Comparison of ENCODE assay signal across 27 cellular contexts in the genomic region with DNA sequence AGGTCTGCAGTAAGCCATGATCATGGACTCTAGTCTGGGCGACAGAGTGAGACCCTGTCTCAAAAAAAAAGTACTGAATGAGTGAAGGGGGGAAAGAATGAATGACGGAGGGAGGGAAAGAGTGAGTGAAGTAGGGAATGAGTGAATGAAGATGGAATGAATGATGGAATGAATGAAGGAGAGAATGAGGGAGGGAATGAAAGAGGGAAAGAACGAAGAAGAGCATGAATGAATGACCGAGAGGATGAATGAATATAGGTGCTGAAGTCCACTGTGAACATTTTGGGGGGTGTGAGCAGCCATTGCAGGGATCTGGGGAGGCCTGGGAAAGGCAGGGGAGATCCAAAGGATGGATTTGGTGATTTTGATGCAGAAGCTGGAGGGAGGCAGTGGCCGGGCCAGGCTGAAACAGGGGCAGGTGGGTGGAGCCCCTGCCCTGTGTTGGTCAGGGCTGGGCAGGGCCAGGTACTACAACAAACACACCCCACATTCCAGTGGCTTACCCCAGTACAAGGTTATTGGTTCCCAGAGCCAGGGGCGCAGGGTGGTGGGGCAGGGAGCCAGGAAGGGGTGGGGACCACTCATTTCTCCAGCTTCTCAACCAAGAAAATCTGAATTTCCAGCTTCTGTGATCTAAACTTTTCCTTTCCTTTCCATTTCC. TPM values are rescaled to one million over a fixed set of nuclear protein-coding genes. Genes with fewer than 3 reads are reported as not detected.
"Had no signal": no experiment of that assay in that cellular context is flagged by ENCODE, and none has a peak within 500 bp of the region (broad histone marks: within the 10 kb centered on the region; RNA-seq: fewer than 3 reads in every experiment).

No MANE protein-coding gene starts in this region.

- H3K36me3 ChIP-seq: prostate gland had no signal

- H3K4me3 Mint-ChIP-seq: activated CD4-positive, alpha-beta T cell treated with anti-CD3 and anti-CD28 coated beads, Interleukin-2, amount 10 ng/mL, durations not matched to agents 24 days and 14 days; activated naive CD4-positive, alpha-beta T cell treated with anti-CD3 and anti-CD28 coated beads, Interleukin-2, amount 50 U/mL, for 24 hours; brain; effector memory CD8-positive, alpha-beta T cell; mesothelial cell of epicardium; natural killer cell; stimulated activated naive CD8-positive, alpha-beta T cell treated with anti-CD3 and anti-CD28 coated beads, Interleukin-15, Interleukin-2, amounts not matched to agents 100 ng/mL and 50 ng/mL, for 24 hours; T-helper 2 cell treated with Interferon-gamma antibody and Interleukin-4, amounts not matched to agents 5 μg/mL and 100 μg/mL, for 36 hours had no signal

- H3K9me3 Mint-ChIP-seq: activated CD4-positive, alpha-beta T cell treated with anti-CD3 and anti-CD28 coated beads, Interleukin-2, amount 10 ng/mL, durations not matched to agents 24 days and 14 days; activated naive CD4-positive, alpha-beta T cell treated with anti-CD3 and anti-CD28 coated beads, Interleukin-2, amount 50 U/mL, for 24 hours; effector memory CD8-positive, alpha-beta T cell; mesothelial cell of epicardium; natural killer cell; stimulated activated naive CD8-positive, alpha-beta T cell treated with anti-CD3 and anti-CD28 coated beads, Interleukin-15, Interleukin-2, amounts not matched to agents 100 ng/mL and 50 ng/mL, for 24 hours; T-helper 2 cell treated with Interferon-gamma antibody and Interleukin-4, amounts not matched to agents 5 μg/mL and 100 μg/mL, for 36 hours had no signal

- H3K27ac ChIP-seq: esophagus muscularis mucosa, gastrocnemius medialis, left ventricle myocardium inferior, prostate gland, tibial artery, VCaP had no signal

- ATAC-seq: activated CD4-positive, CD25-positive, alpha-beta regulatory T cell treated with anti-CD3 and anti-CD28 coated beads, Interleukin-2, amount 50 U/mL, for 24 hours; effector memory CD8-positive, alpha-beta T cell; gastrocnemius medialis; natural killer cell had no signal

- H3K4me3 ChIP-seq: dorsolateral prefrontal cortex, esophagus muscularis mucosa, gastrocnemius medialis, left ventricle myocardium inferior, prostate gland, tibial artery had no signal

- H3K9me3 ChIP-seq: esophagus muscularis mucosa, gastrocnemius medialis, left ventricle myocardium inferior, prostate gland, tibial artery had no signal

- H3K27ac Mint-ChIP-seq: activated CD4-positive, alpha-beta T cell treated with anti-CD3 and anti-CD28 coated beads, Interleukin-2, amount 10 ng/mL, durations not matched to agents 24 days and 14 days; activated naive CD4-positive, alpha-beta T cell treated with anti-CD3 and anti-CD28 coated beads, Interleukin-2, amount 50 U/mL, for 24 hours; brain; mesothelial cell of epicardium; stimulated activated naive CD8-positive, alpha-beta T cell treated with anti-CD3 and anti-CD28 coated beads, Interleukin-15, Interleukin-2, amounts not matched to agents 100 ng/mL and 50 ng/mL, for 24 hours; T-helper 2 cell treated with Interferon-gamma antibody and Interleukin-4, amounts not matched to agents 5 μg/mL and 100 μg/mL, for 36 hours had no signal

- H3K4me1 ChIP-seq: prostate gland had no signal

- DNase-seq: activated CD4-positive, alpha-beta T cell treated with anti-CD3 and anti-CD28 coated beads, Interleukin-2, amount 10 ng/mL, durations not matched to agents 24 days and 14 days; activated gamma-delta T cell treated with Interleukin-2 at 50 U/mL for 16 hours; activated T-cell treated with anti-CD3 and anti-CD28 coated beads, Interleukin-2, amount 50 U/mL, for 1 hour; aorta; caudate nucleus; dorsolateral prefrontal cortex; effector memory CD8-positive, alpha-beta T cell; gastrocnemius medialis; hypothalamus; left ventricle myocardium inferior; natural killer cell; stimulated activated CD4-positive, alpha-beta T cell treated with anti-CD3 and anti-CD28 coated beads, Interleukin-12 subunit alpha, Interleukin-12 subunit beta, amount 100 ng/mL, for 4 hours; stimulated activated CD4-positive, alpha-beta T cell treated with anti-CD3 and anti-CD28 coated beads, Interleukin-4, amount 100 ng/mL, for 4 hours; substantia nigra; tibial artery had no signal

- H3K27me3 Mint-ChIP-seq: activated CD4-positive, alpha-beta T cell treated with anti-CD3 and anti-CD28 coated beads, Interleukin-2, amount 10 ng/mL, durations not matched to agents 24 days and 14 days; activated naive CD4-positive, alpha-beta T cell treated with anti-CD3 and anti-CD28 coated beads, Interleukin-2, amount 50 U/mL, for 24 hours; brain; effector memory CD8-positive, alpha-beta T cell; stimulated activated naive CD8-positive, alpha-beta T cell treated with anti-CD3 and anti-CD28 coated beads, Interleukin-15, Interleukin-2, amounts not matched to agents 100 ng/mL and 50 ng/mL, for 24 hours had no signal

- H3K27me3 ChIP-seq: dorsolateral prefrontal cortex, esophagus muscularis mucosa, gastrocnemius medialis, tibial artery had no signal

- H3K36me3 Mint-ChIP-seq: activated naive CD4-positive, alpha-beta T cell treated with anti-CD3 and anti-CD28 coated beads, Interleukin-2, amount 50 U/mL, for 24 hours; mesothelial cell of epicardium; natural killer cell had no signal

RNA-seq across cellular contexts. Expression of a gene that starts 23.9 kb away (rescaled TPM):
- total RNA-seq: activated CD4-positive, alpha-beta T cell treated with anti-CD3 and anti-CD28 coated beads, Interleukin-2, amount 10 ng/mL, durations not matched to agents 24 days and 14 days; aorta; esophagus muscularis mucosa; gastrocnemius medialis; lung microvascular endothelial cell; mesothelial cell of epicardium; natural killer cell; osteocyte; prostate gland; ureter had no signal
- polyA plus RNA-seq: aorta had no signal

RNA-seq across cellular contexts. Expression of a gene that starts 36.2 kb away (rescaled TPM):
- total RNA-seq: activated CD4-positive, alpha-beta T cell treated with anti-CD3 and anti-CD28 coated beads, Interleukin-2, amount 10 ng/mL, durations not matched to agents 24 days and 14 days; gastrocnemius medialis; lung microvascular endothelial cell; natural killer cell had no signal
